1 cellular context compared by ENCODE assay signal in genomic region chr12:110039085-110039807, GRCh38.
TF ChIP-seq lines count a peak whose summit lies in the region.

No MANE protein-coding gene starts in this region.

TF ChIP-seq in HEK293, 187 proteins besides CTCF, POLR2A, EP300 and RAD21 (continued from another document):
- no peak for TF ChIP-seq ZSCAN18 (tag by site-specific recombination; IDR thresholded peaks at IDR 0.05)
- TF ChIP-seq IKZF3 (tag by site-specific recombination; IDR thresholded peaks at IDR 0.05) = peak; percentile 76; the same call in 1 of the 2 replicates
- peak; percentile 40; the same call in 1 of the 2 replicates for TF ChIP-seq ZEB2 (tag by site-specific recombination; IDR thresholded peaks at IDR 0.05)
- TF ChIP-seq OSR2 (tag by site-specific recombination; IDR thresholded peaks at IDR 0.05) = peak; percentile 47; the same call in 1 of the 2 replicates
- TF ChIP-seq ZNF350 (tag by site-specific recombination; IDR thresholded peaks at IDR 0.05) = no peak
- peak; percentile 21; the same call in 1 of the 2 replicates for TF ChIP-seq ZIC2 (tag by site-specific recombination; IDR thresholded peaks at IDR 0.05)
- peak; percentile 94 for TF ChIP-seq ZNF629 (tag by site-specific recombination; IDR thresholded peaks at IDR 0.05)
- TF ChIP-seq ZSCAN30 (tag by site-specific recombination; IDR thresholded peaks at IDR 0.05) = no peak
- 0 out of 2 replicates have a peak, but pooled peaks have one; percentile 71 for TF ChIP-seq ZNF639 (tag by site-specific recombination; IDR thresholded peaks at IDR 0.05)
- no peak for TF ChIP-seq AEBP2 (tag by site-specific recombination; IDR thresholded peaks at IDR 0.05; ENCODE audit: borderline replicate concordance)
- TF ChIP-seq ZNF37A (tag by site-specific recombination; IDR thresholded peaks at IDR 0.05) = no peak
- 0 out of 2 replicates have a peak, but pooled peaks have one; percentile 29 for TF ChIP-seq ZNF692 (tag by site-specific recombination; IDR thresholded peaks at IDR 0.05)
- TF ChIP-seq ZNF266 (tag by site-specific recombination; IDR thresholded peaks at IDR 0.05; ENCODE audit: low read depth) = no peak
- TF ChIP-seq ZNF114 (tag by site-specific recombination; IDR thresholded peaks at IDR 0.05) = no peak
- TF ChIP-seq FEZF1 (tag by site-specific recombination; IDR thresholded peaks at IDR 0.05) = peak; percentile 29; the same call in 1 of the 2 replicates
- TF ChIP-seq ZNF302 (tag by site-specific recombination; IDR thresholded peaks at IDR 0.05; ENCODE audit: low read depth) = no peak
- no peak for TF ChIP-seq ZBTB10 (tag by site-specific recombination; IDR thresholded peaks at IDR 0.05)
- no peak for TF ChIP-seq ZNF169 (tag by site-specific recombination; IDR thresholded peaks at IDR 0.05)
- TF ChIP-seq SCRT1 (tag by site-specific recombination; IDR thresholded peaks at IDR 0.05; ENCODE audit: borderline replicate concordance) = peak; percentile 76
- peak; percentile 56; the same call in 1 of the 2 replicates for TF ChIP-seq ZBTB44 (tag by site-specific recombination; IDR thresholded peaks at IDR 0.05)
- TF ChIP-seq ZNF600 (tag by site-specific recombination; IDR thresholded peaks at IDR 0.05) = peak; percentile 74; the same call in 1 of the 2 replicates
- no peak for TF ChIP-seq KLF1 (tag by site-specific recombination; IDR thresholded peaks at IDR 0.05)
- no peak for TF ChIP-seq ZNF76 (tag by site-specific recombination; IDR thresholded peaks at IDR 0.05; ENCODE audit: borderline replicate concordance, low read depth)
- peak; percentile 79; the same call in 1 of the 2 replicates for TF ChIP-seq ZBTB21 (tag by site-specific recombination; IDR thresholded peaks at IDR 0.05)
- TF ChIP-seq REST (tag by site-specific recombination; IDR thresholded peaks at IDR 0.05) = no peak
- no peak for TF ChIP-seq HOXC10 (CRISPR knock-in tag; IDR thresholded peaks at IDR 0.05)
- TF ChIP-seq ZNF248 (tag by site-specific recombination; IDR thresholded peaks at IDR 0.05) = no peak
- TF ChIP-seq SCRT2 (tag by site-specific recombination; IDR thresholded peaks at IDR 0.05) = peak; percentile 95
- peak; percentile 34; the same call in 1 of the 2 replicates for TF ChIP-seq PRDM6 (tag by site-specific recombination; IDR thresholded peaks at IDR 0.05)
- no peak for TF ChIP-seq ZNF133 (tag by site-specific recombination; IDR thresholded peaks at IDR 0.05)
- TF ChIP-seq SP7 (tag by site-specific recombination; IDR thresholded peaks at IDR 0.05) = peak; percentile 53; the same call in 1 of the 2 replicates
- 0 out of 2 replicates have a peak, but pooled peaks have one; percentile 21 for TF ChIP-seq ZNF341 (tag by site-specific recombination; IDR thresholded peaks at IDR 0.05; ENCODE audit: low read depth)
- TF ChIP-seq ZNF184 (tag by site-specific recombination; IDR thresholded peaks at IDR 0.05) = 0 out of 2 replicates have a peak, but pooled peaks have one; percentile 56
- no peak for TF ChIP-seq ZBTB11 (tag by site-specific recombination; conservative IDR thresholded peaks at IDR 0.05; ENCODE audit: low read depth)
- no peak for TF ChIP-seq ZNF677 (tag by site-specific recombination; IDR thresholded peaks at IDR 0.05)
- TF ChIP-seq PRDM1 (tag by site-specific recombination; IDR thresholded peaks at IDR 0.05) = peak; percentile 93
- TF ChIP-seq RBAK (tag by site-specific recombination; IDR thresholded peaks at IDR 0.05) = no peak
